In genomic region chr13:39016789-39017188, GRCh38 we compare ENCODE assay signal across 10 cellular contexts. TPM values are rescaled to one million over a fixed set of nuclear protein-coding genes. Genes with fewer than 3 reads are reported as not detected.
DNase-seq lines count a peak whose midpoint lies in the region; FAIRE-seq and TF ChIP-seq lines count a peak whose summit lies in the region.
"Had no signal": no experiment of that assay in that cellular context is flagged by ENCODE, and none has a peak within 500 bp of the region (broad histone marks: within the 10 kb centered on the region; RNA-seq: fewer than 3 reads in every experiment).

No MANE protein-coding gene starts in this region.

- TF ChIP-seq CTCF in A673 (conservative IDR thresholded peaks at IDR 0.05; ENCODE audit: low read depth, low read length) (peak; percentile 81), GM10248 (IDR thresholded peaks at IDR 0.05; ENCODE audit: control extremely low read depth, extremely low read depth, low read depth, missing control alignments) (peak; percentile 60), left ventricle myocardium inferior (IDR thresholded peaks at IDR 0.05; ENCODE audit: borderline replicate concordance) (peak; percentile 55), transverse colon (IDR thresholded peaks at IDR 0.05) (peak; percentile 34 to 50 (median 40))

- in situ Hi-C loops in KBM-7 (cut with MboI; ENCODE audit: low pct_unique_long_range_greater_than_20kb, low sequenced_read_pairs) (no loop called here), transverse colon (cut with MboI; ENCODE audit: low pct_ligation_motif_present in 1 of 4, low pct_unique_long_range_greater_than_20kb in 1 of 4, low sequenced_read_pairs in 3 of 4) (no loop called here)

- no peaks in the 10 kb centered on the region for H3K9me3 Mint-ChIP-seq in activated CD4-positive, alpha-beta memory T cell treated with anti-CD3 and anti-CD28 coated beads for 36 hours
- H3K9me3 Mint-ChIP-seq: IgD-negative memory B cell had no signal

- no peak overlapping the region for H3K27ac ChIP-seq in A673 (ENCODE audit: low read depth, low read length, poor library complexity, severe bottlenecking)
- H3K27ac ChIP-seq in left ventricle myocardium inferior (replicated peaks) = no peak overlapping the region
- peak overlapping the region in 1 of 4 donors; percentile 3 for H3K27ac ChIP-seq in transverse colon

- H3K9me3 ChIP-seq in A673 (ENCODE audit: low read depth, low read length, poor library complexity, severe bottlenecking) (no peaks in the 10 kb centered on the region), left ventricle myocardium inferior (replicated peaks) (no peaks in the 10 kb centered on the region), transverse colon (no peaks in the 10 kb centered on the region)

- BruUV-seq in A673 (replicated peaks; lab: Mats Ljungman, UMichigan) = no TSS peak

- no peak overlapping the region for H3K4me3 Mint-ChIP-seq in activated CD4-positive, alpha-beta memory T cell treated with anti-CD3 and anti-CD28 coated beads for 36 hours
- H3K4me3 Mint-ChIP-seq: IgD-negative memory B cell had no signal

- H3K27me3 Mint-ChIP-seq in activated CD4-positive, alpha-beta memory T cell treated with anti-CD3 and anti-CD28 coated beads for 36 hours = no peaks in the 10 kb centered on the region
- H3K27me3 Mint-ChIP-seq: IgD-negative memory B cell had no signal

- H3K27me3 ChIP-seq in A673 (replicated peaks; ENCODE audit: insufficient read depth, low read depth, low read length, poor library complexity) (no peaks in the 10 kb centered on the region), left ventricle myocardium inferior (ENCODE audit: low read depth) (no peaks in the 10 kb centered on the region), transverse colon (no peaks in the 10 kb centered on the region)

- no peak for TF ChIP-seq EP300 in transverse colon (IDR thresholded peaks at IDR 0.05; ENCODE audit: low read depth)

- no peak overlapping the region for H3K4me3 ChIP-seq in A673 (ENCODE audit: low read depth, low read length, poor library complexity, severe bottlenecking)
- H3K4me3 ChIP-seq in left ventricle myocardium inferior = no peak overlapping the region
- H3K4me3 ChIP-seq in transverse colon = no peak overlapping the region

- 6 to 12% methylated on average over 2 of the region's 2 CpGs for WGBS in transverse colon (ENCODE audit: low coverage in 1 of 2), 2 donors

- intact Hi-C loops in A673 (cut with micrococcal nuclease; ENCODE audit: unreplicated experiment) (no loop called here), left ventricle myocardium inferior (cut with micrococcal nuclease) (no loop called here), transverse colon (cut with DNase I; ENCODE audit: low total_unique reads) (no loop called here)
- intact Hi-C loops in activated CD4-positive, alpha-beta memory T cell treated with anti-CD3 and anti-CD28 coated beads for 36 hours (cut with micrococcal nuclease) = no loop called here

- H3K27ac Mint-ChIP-seq in activated CD4-positive, alpha-beta memory T cell treated with anti-CD3 and anti-CD28 coated beads for 36 hours = no peak overlapping the region
- H3K27ac Mint-ChIP-seq: IgD-negative memory B cell had no signal

- peaks cover 3% of the 10 kb centered on the region for H3K4me1 Mint-ChIP-seq in activated CD4-positive, alpha-beta memory T cell treated with anti-CD3 and anti-CD28 coated beads for 36 hours (ENCODE audit: low read depth)

- peaks cover 48% of the 10 kb centered on the region for H3K36me3 Mint-ChIP-seq in activated CD4-positive, alpha-beta memory T cell treated with anti-CD3 and anti-CD28 coated beads for 36 hours

- POLR2A ChIA-PET in A673 (lab: Charles Lee; ENCODE audit: low non-redundant PET) = no interaction called here
- POLR2A ChIA-PET in GM10248 (lab: Yijun Ruan, JAX) = no interaction called here
- POLR2A ChIA-PET in activated CD4-positive, alpha-beta memory T cell treated with anti-CD3 and anti-CD28 coated beads for 36 hours (lab: Charles Lee) = interaction anchor here (1.9 kb wide), 1 partner anchor 21 kb away, joined by 8 read pairs; the partner anchor contains the start of genes NHLRC3 and PROSER1

- peak; percentile 23 for FAIRE-seq in H54 (lab: Jason Lieb, UNC)

- CTCF ChIA-PET in A673 (lab: Charles Lee) = interaction anchor here (0.9 kb wide), 1 partner anchor 85 kb away, joined by 3 read pairs; no protein-coding TSS in a partner anchor
- CTCF ChIA-PET in GM10248 (lab: Yijun Ruan, JAX) = interaction anchor here (0.9 to 2.5 kb wide), 8 partner anchors 10 to 48 kb away, joined by 3 to 11 read pairs (median 4); partner anchors contain the start of gene NHLRC3
- CTCF ChIA-PET in activated CD4-positive, alpha-beta memory T cell treated with anti-CD3 and anti-CD28 coated beads for 36 hours (lab: Charles Lee) = interaction anchor here (0.8 to 2.1 kb wide), 6 partner anchors 10 to 599 kb away, joined by 3 to 6 read pairs (median 3); no protein-coding TSS in a partner anchor

- no peaks in the 10 kb centered on the region for H3K4me1 ChIP-seq in A673 (ENCODE audit: insufficient read depth, low read length, poor library complexity, severe bottlenecking)
- no peaks in the 10 kb centered on the region for H3K4me1 ChIP-seq in left ventricle myocardium inferior
- peaks cover 0 to 15% (median 2%) of the 10 kb centered on the region in 4 donors for H3K4me1 ChIP-seq in transverse colon

- DNase-seq in A673 (ENCODE audit: low spot score) = peak; percentile 56
- DNase-seq in GM10248 (ENCODE audit: extremely low spot score) = peak; percentile 44
- no peak for DNase-seq in H54 (ENCODE audit: insufficient read length, low spot score)
- DNase-seq in KBM-7 = peak; percentile 39
- peak; percentile 22 for DNase-seq in activated CD4-positive, alpha-beta memory T cell treated with anti-CD3 and anti-CD28 coated beads for 36 hours
- DNase-seq in left ventricle myocardium inferior = no peak
- DNase-seq in transverse colon = peak; percentile 17
- no peak for DNase-seq in stimulated activated naive CD4-positive, alpha-beta T cell (lab: John Stamatoyannopoulos, UW)

- TF ChIP-seq POLR2A in H54 (IDR thresholded peaks at IDR 0.05; ENCODE audit: low read depth, low read length) (no peak), transverse colon (IDR thresholded peaks at IDR 0.05) (no peak)

- H3K36me3 ChIP-seq in A673 (ENCODE audit: insufficient read depth, low read length, poor library complexity, severe bottlenecking) = peaks cover 51% of the 10 kb centered on the region
- H3K36me3 ChIP-seq in left ventricle myocardium inferior = peaks cover 79% of the 10 kb centered on the region
- H3K36me3 ChIP-seq in transverse colon = peaks cover 0 to 38% (median 15%) of the 10 kb centered on the region in 4 donors

RNA-seq across cellular contexts. Expression of gene PROSER1, which starts 21.1 kb away (rescaled TPM):
- total RNA-seq in A673 (2021) (58.5 and 58.7 TPM in 2 replicates), left ventricle myocardium inferior (14.2 TPM), transverse colon (100 to 1,000 TPM in 1 of 4 donors, 10 to 100 TPM in 3; 18.5 to 174 (median 71.1) TPM)
- total RNA-seq in activated CD4-positive, alpha-beta memory T cell treated with anti-CD3 and anti-CD28 coated beads for 36 hours = 10 to 100 TPM; 59.9 to 70.5 TPM

RNA-seq across cellular contexts. Expression of gene NHLRC3, which starts 21.5 kb away (rescaled TPM):
- 12.3 and 17.4 TPM in 2 replicates for total RNA-seq in A673 (2021)
- 10 to 100 TPM; 15.2 to 16.8 TPM for total RNA-seq in activated CD4-positive, alpha-beta memory T cell treated with anti-CD3 and anti-CD28 coated beads for 36 hours
- total RNA-seq in left ventricle myocardium inferior = 11.8 TPM
- 10 to 100 TPM in 3 of 4 donors, 1 to 10 TPM in 1; 3.2 to 58.1 (median 38.9) TPM for total RNA-seq in transverse colon

RNA-seq across cellular contexts. Expression of gene STOML3, which starts 26.2 kb away (rescaled TPM):
- total RNA-seq in A673 (2021) (not detected in 2 replicates), left ventricle myocardium inferior (not detected), transverse colon (under 1 TPM in 1 of 4 donors, not detected in 3; 0.55 TPM)
- not detected for total RNA-seq in activated CD4-positive, alpha-beta memory T cell treated with anti-CD3 and anti-CD28 coated beads for 36 hours
- total RNA-seq: subcutaneous adipose tissue had no signal

Comparison
In these comparisons a context has a peak if more than half of its experiments do, and no peak if none do; other contexts are left out.
1. DNase-seq: peak in A673 (single experiment), GM10248 (single experiment), KBM-7 (single experiment), activated CD4-positive, alpha-beta memory T cell treated with anti-CD3 and anti-CD28 coated beads for 36 hours (single experiment) and transverse colon (single experiment); none in H54 (single experiment), left ventricle myocardium inferior (single experiment) and stimulated activated naive CD4-positive, alpha-beta T cell (0 of 6).
2. Peak in every context shown above with its lines, with median percentiles within 50 percentile points of each other: CTCF ChIP-seq.